In the genomic region with DNA sequence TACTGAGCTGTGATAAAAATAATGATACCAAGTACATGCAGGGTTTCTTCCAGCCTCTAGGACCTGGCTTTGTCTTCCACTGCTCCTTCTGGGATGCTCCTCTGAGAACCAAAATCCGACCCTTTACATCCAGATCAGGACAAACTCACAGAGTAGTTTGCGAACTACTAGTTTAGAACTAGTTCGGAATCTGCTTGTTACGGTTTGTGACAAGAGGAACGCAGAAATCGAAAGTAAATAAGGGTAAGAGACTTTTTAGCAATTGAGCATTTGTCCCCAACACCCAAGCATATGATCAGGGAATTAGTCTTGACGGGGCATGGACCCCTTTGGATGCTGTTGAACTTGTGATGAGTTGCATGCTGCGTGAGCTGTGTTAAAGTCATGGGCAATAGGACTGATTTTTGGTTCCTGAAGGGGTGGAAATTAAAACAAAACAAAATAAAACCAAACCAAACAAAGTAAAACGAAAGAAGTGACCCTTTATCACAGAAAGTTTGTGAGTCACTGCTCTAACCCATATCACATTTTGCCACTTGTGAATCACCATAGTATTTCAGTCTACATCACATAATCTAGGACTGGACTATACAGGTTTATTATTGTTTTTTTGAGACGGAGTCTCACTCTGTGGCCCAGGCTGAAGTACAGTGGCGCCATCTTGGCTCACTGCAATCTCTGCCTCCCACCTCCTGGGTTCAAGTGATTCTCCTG, we compare ENCODE assay signal across 1 cellular context.
TF ChIP-seq lines count a peak whose summit lies in the region.

No MANE protein-coding gene starts in this region.

TF ChIP-seq in WTC11, 78 proteins besides CTCF, POLR2A, EP300 and RAD21 (continued from another document):
- TF ChIP-seq, protein P1, sequence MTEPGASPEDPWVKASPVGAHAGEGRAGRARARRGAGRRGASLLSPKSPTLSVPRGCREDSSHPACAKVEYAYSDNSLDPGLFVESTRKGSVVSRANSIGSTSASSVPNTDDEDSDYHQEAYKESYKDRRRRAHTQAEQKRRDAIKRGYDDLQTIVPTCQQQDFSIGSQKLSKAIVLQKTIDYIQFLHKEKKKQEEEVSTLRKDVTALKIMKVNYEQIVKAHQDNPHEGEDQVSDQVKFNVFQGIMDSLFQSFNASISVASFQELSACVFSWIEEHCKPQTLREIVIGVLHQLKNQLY (CRISPR knock-in tag; IDR thresholded peaks at IDR 0.05), result no peak
- TF ChIP-seq, protein P2, sequence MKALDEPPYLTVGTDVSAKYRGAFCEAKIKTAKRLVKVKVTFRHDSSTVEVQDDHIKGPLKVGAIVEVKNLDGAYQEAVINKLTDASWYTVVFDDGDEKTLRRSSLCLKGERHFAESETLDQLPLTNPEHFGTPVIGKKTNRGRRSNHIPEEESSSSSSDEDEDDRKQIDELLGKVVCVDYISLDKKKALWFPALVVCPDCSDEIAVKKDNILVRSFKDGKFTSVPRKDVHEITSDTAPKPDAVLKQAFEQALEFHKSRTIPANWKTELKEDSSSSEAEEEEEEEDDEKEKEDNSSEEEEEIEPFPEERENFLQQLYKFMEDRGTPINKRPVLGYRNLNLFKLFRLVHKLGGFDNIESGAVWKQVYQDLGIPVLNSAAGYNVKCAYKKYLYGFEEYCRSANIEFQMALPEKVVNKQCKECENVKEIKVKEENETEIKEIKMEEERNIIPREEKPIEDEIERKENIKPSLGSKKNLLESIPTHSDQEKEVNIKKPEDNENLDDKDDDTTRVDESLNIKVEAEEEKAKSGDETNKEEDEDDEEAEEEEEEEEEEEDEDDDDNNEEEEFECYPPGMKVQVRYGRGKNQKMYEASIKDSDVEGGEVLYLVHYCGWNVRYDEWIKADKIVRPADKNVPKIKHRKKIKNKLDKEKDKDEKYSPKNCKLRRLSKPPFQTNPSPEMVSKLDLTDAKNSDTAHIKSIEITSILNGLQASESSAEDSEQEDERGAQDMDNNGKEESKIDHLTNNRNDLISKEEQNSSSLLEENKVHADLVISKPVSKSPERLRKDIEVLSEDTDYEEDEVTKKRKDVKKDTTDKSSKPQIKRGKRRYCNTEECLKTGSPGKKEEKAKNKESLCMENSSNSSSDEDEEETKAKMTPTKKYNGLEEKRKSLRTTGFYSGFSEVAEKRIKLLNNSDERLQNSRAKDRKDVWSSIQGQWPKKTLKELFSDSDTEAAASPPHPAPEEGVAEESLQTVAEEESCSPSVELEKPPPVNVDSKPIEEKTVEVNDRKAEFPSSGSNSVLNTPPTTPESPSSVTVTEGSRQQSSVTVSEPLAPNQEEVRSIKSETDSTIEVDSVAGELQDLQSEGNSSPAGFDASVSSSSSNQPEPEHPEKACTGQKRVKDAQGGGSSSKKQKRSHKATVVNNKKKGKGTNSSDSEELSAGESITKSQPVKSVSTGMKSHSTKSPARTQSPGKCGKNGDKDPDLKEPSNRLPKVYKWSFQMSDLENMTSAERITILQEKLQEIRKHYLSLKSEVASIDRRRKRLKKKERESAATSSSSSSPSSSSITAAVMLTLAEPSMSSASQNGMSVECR (CRISPR knock-in tag; IDR thresholded peaks at IDR 0.05; ENCODE audit: borderline replicate concordance), result no peak
- TF ChIP-seq, protein P3, sequence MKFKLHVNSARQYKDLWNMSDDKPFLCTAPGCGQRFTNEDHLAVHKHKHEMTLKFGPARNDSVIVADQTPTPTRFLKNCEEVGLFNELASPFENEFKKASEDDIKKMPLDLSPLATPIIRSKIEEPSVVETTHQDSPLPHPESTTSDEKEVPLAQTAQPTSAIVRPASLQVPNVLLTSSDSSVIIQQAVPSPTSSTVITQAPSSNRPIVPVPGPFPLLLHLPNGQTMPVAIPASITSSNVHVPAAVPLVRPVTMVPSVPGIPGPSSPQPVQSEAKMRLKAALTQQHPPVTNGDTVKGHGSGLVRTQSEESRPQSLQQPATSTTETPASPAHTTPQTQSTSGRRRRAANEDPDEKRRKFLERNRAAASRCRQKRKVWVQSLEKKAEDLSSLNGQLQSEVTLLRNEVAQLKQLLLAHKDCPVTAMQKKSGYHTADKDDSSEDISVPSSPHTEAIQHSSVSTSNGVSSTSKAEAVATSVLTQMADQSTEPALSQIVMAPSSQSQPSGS (CRISPR knock-in tag; IDR thresholded peaks at IDR 0.05; ENCODE audit: borderline replicate concordance, low read depth), result no peak
- TF ChIP-seq, protein P4, sequence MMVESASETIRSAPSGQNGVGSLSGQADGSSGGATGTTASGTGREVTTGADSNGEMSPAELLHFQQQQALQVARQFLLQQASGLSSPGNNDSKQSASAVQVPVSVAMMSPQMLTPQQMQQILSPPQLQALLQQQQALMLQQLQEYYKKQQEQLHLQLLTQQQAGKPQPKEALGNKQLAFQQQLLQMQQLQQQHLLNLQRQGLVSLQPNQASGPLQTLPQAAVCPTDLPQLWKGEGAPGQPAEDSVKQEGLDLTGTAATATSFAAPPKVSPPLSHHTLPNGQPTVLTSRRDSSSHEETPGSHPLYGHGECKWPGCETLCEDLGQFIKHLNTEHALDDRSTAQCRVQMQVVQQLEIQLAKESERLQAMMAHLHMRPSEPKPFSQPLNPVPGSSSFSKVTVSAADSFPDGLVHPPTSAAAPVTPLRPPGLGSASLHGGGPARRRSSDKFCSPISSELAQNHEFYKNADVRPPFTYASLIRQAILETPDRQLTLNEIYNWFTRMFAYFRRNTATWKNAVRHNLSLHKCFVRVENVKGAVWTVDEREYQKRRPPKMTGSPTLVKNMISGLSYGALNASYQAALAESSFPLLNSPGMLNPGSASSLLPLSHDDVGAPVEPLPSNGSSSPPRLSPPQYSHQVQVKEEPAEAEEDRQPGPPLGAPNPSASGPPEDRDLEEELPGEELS (CRISPR knock-in tag; IDR thresholded peaks at IDR 0.05), result no peak
- TF ChIP-seq SMAD3 (CRISPR knock-in tag; IDR thresholded peaks at IDR 0.05; ENCODE audit: borderline replicate concordance), result no peak
- TF ChIP-seq JAZF1 (CRISPR knock-in tag; IDR thresholded peaks at IDR 0.05), result no peak
- TF ChIP-seq, protein P5, sequence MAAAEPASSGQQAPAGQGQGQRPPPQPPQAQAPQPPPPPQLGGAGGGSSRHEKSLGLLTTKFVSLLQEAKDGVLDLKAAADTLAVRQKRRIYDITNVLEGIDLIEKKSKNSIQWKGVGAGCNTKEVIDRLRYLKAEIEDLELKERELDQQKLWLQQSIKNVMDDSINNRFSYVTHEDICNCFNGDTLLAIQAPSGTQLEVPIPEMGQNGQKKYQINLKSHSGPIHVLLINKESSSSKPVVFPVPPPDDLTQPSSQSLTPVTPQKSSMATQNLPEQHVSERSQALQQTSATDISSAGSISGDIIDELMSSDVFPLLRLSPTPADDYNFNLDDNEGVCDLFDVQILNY (CRISPR knock-in tag; IDR thresholded peaks at IDR 0.05), result no peak
